8 cellular contexts compared by ENCODE assay signal in the genomic region with DNA sequence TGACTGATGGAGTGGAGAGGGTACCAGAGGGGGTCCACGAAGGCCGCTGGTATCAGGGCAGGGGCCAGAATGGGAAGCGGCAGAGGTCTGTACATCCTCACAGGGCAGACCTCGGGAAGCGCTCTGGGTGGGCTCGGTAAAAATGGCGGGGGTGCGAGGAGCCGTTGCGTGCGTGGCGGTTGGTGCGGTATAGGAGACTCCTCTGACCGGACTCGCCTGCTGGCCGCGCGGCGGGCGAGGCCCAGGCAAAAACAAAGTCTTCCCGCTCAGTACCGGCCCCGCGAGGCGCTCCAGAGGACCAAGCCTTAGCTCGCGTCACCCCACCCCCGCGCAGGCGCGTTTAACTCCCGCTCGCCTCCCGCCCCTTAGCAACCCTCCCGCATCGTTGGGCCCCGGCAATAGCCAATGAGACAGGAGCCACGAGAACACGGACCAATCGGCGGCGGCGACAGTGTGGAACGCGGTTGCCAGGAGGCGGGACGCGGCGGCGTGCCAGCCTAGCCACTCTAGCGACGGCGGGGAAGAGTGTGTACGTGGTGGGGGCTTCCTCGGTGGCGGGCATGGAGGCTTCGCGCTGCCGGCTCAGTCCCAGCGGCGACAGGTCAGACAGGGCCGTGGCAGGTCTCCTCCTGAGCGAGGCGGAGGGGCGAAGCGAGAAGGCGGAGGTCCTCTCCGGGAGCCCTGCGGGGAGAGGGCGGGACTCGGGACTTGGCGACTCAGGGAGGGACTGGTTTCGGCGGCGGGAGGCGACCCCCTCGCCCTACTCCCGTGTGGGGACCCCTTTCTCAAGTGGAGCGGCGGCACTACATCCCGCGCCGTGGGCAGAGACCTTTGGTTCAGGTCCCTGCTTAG. TPM values are rescaled to one million over a fixed set of nuclear protein-coding genes. Genes with fewer than 3 reads are reported as not detected.
A peak's percentile ranks its signal among the peaks of the same experiment; 100 is the strongest.
DNase-seq lines count a peak whose midpoint lies in the region; ATAC-seq, FAIRE-seq and TF ChIP-seq lines count a peak whose summit lies in the region.

Gene TULP3, plus strand, starts transcription at position 504 of the 852 bp plus-strand sequence. Its CDS starts 57 bp downstream, at position 561.

- H3K36me3 ChIP-seq in HUES64 (ENCODE audit: insufficient read depth, low read length) (peaks cover 34% of the 10 kb centered on the region), OCI-LY1 (ENCODE audit: insufficient read depth, low read length) (peaks cover 25% of the 10 kb centered on the region)

- peaks cover 5% of the 10 kb centered on the region; the same call in 1 of the 2 replicates for H3F3A ChIP-seq in OCI-LY1 (ENCODE audit: insufficient read depth, low read length)

- H3K4me3 ChIP-seq in HUES64 (ENCODE audit: low read length) = peak within 1 kb of the TSS; percentile 65
- peak within 1 kb of the TSS; percentile 72 for H3K4me3 ChIP-seq in OCI-LY1 (ENCODE audit: low read depth, low read length, poor library complexity, severe bottlenecking)
- peak within 1 kb of the TSS; percentile 88 for H3K4me3 ChIP-seq in epithelial cell of esophagus (ENCODE audit: low read length)
- peak within 1 kb of the TSS; percentile 63 for H3K4me3 ChIP-seq in mononuclear cell (ENCODE audit: low read length)

- FAIRE-seq in D721Med (lab: Jason Lieb, UNC) = no peak

- no peaks in the 10 kb centered on the region for H4K20me1 ChIP-seq in OCI-LY1 (ENCODE audit: insufficient read depth, low read length)

- peak within 1 kb of the TSS; percentile 74 for H3K9ac ChIP-seq in HUES64 (ENCODE audit: low read depth, low read length)
- peak within 1 kb of the TSS; percentile 71 for H3K9ac ChIP-seq in OCI-LY1 (ENCODE audit: low read length)

- H3K9me3 ChIP-seq in HUES64 (ENCODE audit: insufficient read depth, low read depth, low read length) = no peaks in the 10 kb centered on the region
- H3K9me3 ChIP-seq in OCI-LY1 (ENCODE audit: low read length) = no peaks in the 10 kb centered on the region
- no peaks in the 10 kb centered on the region for H3K9me3 ChIP-seq in mononuclear cell (ENCODE audit: low read depth, low read length)

- H3K9me2 ChIP-seq in OCI-LY1 (ENCODE audit: low read depth, low read length) = no peaks in the 10 kb centered on the region

- H3K79me2 ChIP-seq in OCI-LY1 (ENCODE audit: insufficient read depth, low read length) = peaks cover 6% of the 10 kb centered on the region; the same call in 1 of the 2 replicates

- H3K27ac ChIP-seq in HUES64 (ENCODE audit: low read depth, low read length) (peak within 1 kb of the TSS; percentile 78), OCI-LY1 (ENCODE audit: low read depth, low read length, poor library complexity, severe bottlenecking) (peak within 1 kb of the TSS; percentile 44)

- no peaks in the 10 kb centered on the region for H3K27me3 ChIP-seq in HUES64 (ENCODE audit: insufficient read depth, low read length)
- no peaks in the 10 kb centered on the region for H3K27me3 ChIP-seq in OCI-LY1 (ENCODE audit: insufficient read depth, low read length)
- no peaks in the 10 kb centered on the region for H3K27me3 ChIP-seq in mononuclear cell (ENCODE audit: insufficient read depth, low read length)

- peak within 1 kb of the TSS; percentile 75 for H3K4me2 ChIP-seq in OCI-LY1 (ENCODE audit: low read length)

- ATAC-seq in GM21447 (IDR thresholded peaks at IDR 0.05; ENCODE audit: unreplicated experiment) = peak; percentile 96

- under 1% methylated on average over 83 of the region's 83 CpGs for WGBS in HUES64

- H3K4me1 ChIP-seq in HUES64 (ENCODE audit: insufficient read depth, low read length) = no peaks in the 10 kb centered on the region
- peaks cover 17% of the 10 kb centered on the region for H3K4me1 ChIP-seq in OCI-LY1 (ENCODE audit: insufficient read depth, low read length, severe bottlenecking)
- peaks cover 14% of the 10 kb centered on the region for H3K4me1 ChIP-seq in mononuclear cell (ENCODE audit: insufficient read depth, low read length)

- DNase-seq in D721Med (ENCODE audit: insufficient read length, low spot score) = peak; percentile 94
- peak; percentile 96 for DNase-seq in activated T-cell treated with anti-CD3 and anti-CD28 coated beads for 4 hours
- peak; percentile 98 for DNase-seq in epithelial cell of esophagus (ENCODE audit: low read depth)
- DNase-seq in stimulated activated CD8-positive, alpha-beta memory T cell treated with anti-CD3 and anti-CD28 coated beads, Interleukin-4, amount 100 ng/mL, for 1 hour (ENCODE audit: low read depth in 2 of 2, low spot score in 1 of 2) = peak; percentile 95 to 98

- no peak for TF ChIP-seq CTCF in D721Med (IDR thresholded peaks at IDR 0.05; ENCODE audit: insufficient read depth, missing control alignments)
- no peak for TF ChIP-seq CTCF in OCI-LY1 (IDR thresholded peaks at IDR 0.05; ENCODE audit: low read length)
- no peak for TF ChIP-seq CTCF in epithelial cell of esophagus (IDR thresholded peaks at IDR 0.05; ENCODE audit: insufficient read depth, low read depth, low read length, missing control alignments)

- H2AFZ ChIP-seq in OCI-LY1 (ENCODE audit: low read length) = peak within 1 kb of the TSS; percentile 27; the same call in 1 of the 2 replicates

RNA-seq across cellular contexts. Expression of gene TULP3, which starts in this region (rescaled TPM):
- polyA plus RNA-seq in HUES64 (2013, experiment 1 of 2) = 18.7 TPM
- 21.3 TPM for polyA plus RNA-seq in HUES64 (2013, experiment 2 of 2)
- total RNA-seq in mononuclear cell = 4.4 TPM

Comparison
In these comparisons a context has a peak if more than half of its experiments do, and no peak if none do; other contexts are left out.
1. Peak in every context shown above with its lines: DNase-seq, ATAC-seq, H3K4me3 ChIP-seq and H3K27ac ChIP-seq.